Comparison of ENCODE assay signal across 10 cellular contexts in the genomic region with DNA sequence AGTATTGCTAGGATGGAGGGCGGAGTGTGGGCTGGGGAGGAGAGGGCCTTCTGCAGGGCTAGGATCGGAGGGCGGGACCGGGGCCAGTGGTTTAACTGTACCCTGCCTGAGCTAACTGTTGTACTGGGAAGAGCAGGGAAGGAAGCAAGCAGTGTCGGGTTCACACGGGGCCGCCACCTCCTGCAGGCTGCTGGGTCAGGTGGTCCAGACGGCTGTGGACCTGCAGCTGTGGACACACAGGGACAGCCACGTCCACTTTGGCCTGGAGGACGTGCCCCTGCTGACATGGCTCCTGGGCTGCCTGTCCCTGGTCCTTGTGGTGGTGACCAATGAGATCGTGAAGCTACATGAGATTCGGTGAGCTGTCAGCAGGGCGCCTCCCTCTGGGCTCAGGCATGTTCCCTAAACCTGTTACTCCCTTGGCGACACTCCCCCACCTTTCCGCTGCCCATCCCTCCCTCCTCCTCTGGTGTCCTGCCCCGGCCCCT. TPM values are rescaled to one million over a fixed set of nuclear protein-coding genes. Genes with fewer than 3 reads are reported as not detected.
A peak's percentile ranks its signal among the peaks of the same experiment; 100 is the strongest.
DNase-seq lines count a peak whose midpoint lies in the region; ATAC-seq and TF ChIP-seq lines count a peak whose summit lies in the region.
"Had no signal": no experiment of that assay in that cellular context is flagged by ENCODE, and none has a peak within 500 bp of the region (broad histone marks: within the 10 kb centered on the region; RNA-seq: fewer than 3 reads in every experiment).

No MANE protein-coding gene starts in this region.

- H3K4me1 Mint-ChIP-seq in GM23338 (no peaks in the 10 kb centered on the region; the same call in 2 of the 3 replicates), mesothelial cell of epicardium (peaks cover 8% of the 10 kb centered on the region), glutamatergic neuron (ENCODE audit: low read depth, unreplicated experiment) (peaks cover 3% of the 10 kb centered on the region)

- H3K36me3 Mint-ChIP-seq in GM23338 (ENCODE audit: low read depth) = peaks cover 10% of the 10 kb centered on the region; the same call in 2 of the 3 replicates
- peaks cover 5% of the 10 kb centered on the region for H3K36me3 Mint-ChIP-seq in mesothelial cell of epicardium
- H3K36me3 Mint-ChIP-seq in glutamatergic neuron (ENCODE audit: unreplicated experiment) = no peaks in the 10 kb centered on the region

- H3K79me2 ChIP-seq in GM23338 (replicated peaks; ENCODE audit: insufficient read depth) = no peaks in the 10 kb centered on the region

- DNase-seq in GM23338 (ENCODE audit: low spot score) = peak; percentile 47
- peak in 6 of 7 donors; percentile 62 to 84 (median 71) for DNase-seq in adrenal gland
- no peak for DNase-seq in mesothelial cell of epicardium (ENCODE audit: low spot score in 2 of 2, unreplicated experiment in 2 of 2)
- DNase-seq in glutamatergic neuron = no peak
- DNase-seq in NCI-H510A treated with DMSO at 0.1 percent for 48 hours (lab: John Stamatoyannopoulos, UW) = no peak
- DNase-seq: activated T-cell treated with anti-CD3 and anti-CD28 coated beads, Interleukin-2, amount 50 U/mL, for 24 hours; CD4-positive, CD25-positive, alpha-beta regulatory T cell; midbrain; NCI-H2029 had no signal

- H3K36me3 ChIP-seq in GM23338 (ENCODE audit: insufficient read depth) = no peaks in the 10 kb centered on the region
- H3K36me3 ChIP-seq in adrenal gland (replicated peaks in 1 of 2) = peaks cover 0 to 78% of the 10 kb centered on the region in 2 donors

- H3K9me2 ChIP-seq in GM23338 (ENCODE audit: insufficient read depth) = no peaks in the 10 kb centered on the region

- H4K20me1 ChIP-seq in GM23338 (replicated peaks; ENCODE audit: insufficient read depth) = no peaks in the 10 kb centered on the region

- H3K4me3 ChIP-seq in GM23338 (no peak overlapping the region), adrenal gland (no peak overlapping the region)

- no peak overlapping the region for H3K27ac Mint-ChIP-seq in GM23338
- peak overlapping the region; percentile 30 for H3K27ac Mint-ChIP-seq in mesothelial cell of epicardium
- no peak overlapping the region for H3K27ac Mint-ChIP-seq in glutamatergic neuron (ENCODE audit: unreplicated experiment)

- no peak overlapping the region for H3K4me2 ChIP-seq in GM23338

- H3K27me3 ChIP-seq in GM23338 (ENCODE audit: insufficient read depth) (no peaks in the 10 kb centered on the region), adrenal gland (no peaks in the 10 kb centered on the region)

- H3K4me3 Mint-ChIP-seq in GM23338 (no peak overlapping the region), mesothelial cell of epicardium (no peak overlapping the region), glutamatergic neuron (ENCODE audit: unreplicated experiment) (no peak overlapping the region)
- H3K4me3 Mint-ChIP-seq: activated T-cell treated with anti-CD3 and anti-CD28 coated beads, Interleukin-2, amount 50 U/mL, for 24 hours; CD4-positive, CD25-positive, alpha-beta regulatory T cell had no signal

- H3K9me3 Mint-ChIP-seq in GM23338 (no peaks in the 10 kb centered on the region), mesothelial cell of epicardium (no peaks in the 10 kb centered on the region), glutamatergic neuron (ENCODE audit: unreplicated experiment) (peaks cover 7% of the 10 kb centered on the region)
- H3K9me3 Mint-ChIP-seq: activated T-cell treated with anti-CD3 and anti-CD28 coated beads, Interleukin-2, amount 50 U/mL, for 24 hours; CD4-positive, CD25-positive, alpha-beta regulatory T cell had no signal

- TF ChIP-seq CTCF in GM23338 (conservative IDR thresholded peaks at IDR 0.05; ENCODE audit: low read depth in 2 of 2) = peak in 1 of 2 experiments; percentile 47; a peak in 2 of 4 replicates
- peak in 3 of 6 experiments; percentile 5 to 11 (median 11) for TF ChIP-seq CTCF in adrenal gland (IDR thresholded peaks at IDR 0.05)
- no peak for TF ChIP-seq CTCF in mesothelial cell of epicardium (IDR thresholded peaks at IDR 0.05; ENCODE audit: unreplicated experiment)
- no peak for TF ChIP-seq CTCF in glutamatergic neuron (IDR thresholded peaks at IDR 0.05; ENCODE audit: partially characterized antibody, unreplicated experiment)

- H3K9me3 ChIP-seq in adrenal gland (replicated peaks in 1 of 3) = no peaks in the 10 kb centered on the region

- peaks cover 3% of the 10 kb centered on the region for H3K27me3 Mint-ChIP-seq in GM23338 (ENCODE audit: insufficient read depth, low read depth, poor library complexity)
- no peaks in the 10 kb centered on the region for H3K27me3 Mint-ChIP-seq in mesothelial cell of epicardium (ENCODE audit: low read depth)
- peaks cover 2% of the 10 kb centered on the region for H3K27me3 Mint-ChIP-seq in glutamatergic neuron (ENCODE audit: unreplicated experiment)
- H3K27me3 Mint-ChIP-seq: activated T-cell treated with anti-CD3 and anti-CD28 coated beads, Interleukin-2, amount 50 U/mL, for 24 hours; CD4-positive, CD25-positive, alpha-beta regulatory T cell had no signal

- intact Hi-C loops in adrenal gland (cut with DNase I) = no loop called here

- WGBS in adrenal gland, 4 donors = 44 to 51% (median 51%) methylated on average over 8 to 16 of the region's 16 CpGs

- no peak for TF ChIP-seq POLR2A in adrenal gland (IDR thresholded peaks at IDR 0.05)

- H2AFZ ChIP-seq in GM23338 = no peak overlapping the region

- no peaks in the 10 kb centered on the region for H3F3A ChIP-seq in GM23338 (replicated peaks; ENCODE audit: low read depth)

- ATAC-seq in GM23338 (peak; percentile 33), HG02642 (IDR thresholded peaks at IDR 0.05; ENCODE audit: poor library complexity, unreplicated experiment) (no peak)

- H3K4me1 ChIP-seq in GM23338 (ENCODE audit: insufficient read depth) (no peaks in the 10 kb centered on the region), adrenal gland (replicated peaks in 1 of 2) (peaks cover 8 to 26% of the 10 kb centered on the region in 2 donors)

- H3K27ac ChIP-seq in GM23338 (ENCODE audit: low read depth) (0 out of 2 replicates have a peak overlapping the region, but pooled peaks have one; percentile 50), adrenal gland (peak overlapping the region; percentile 16 to 81 (median 39))

TF ChIP-seq in GM23338, 12 proteins besides CTCF, POLR2A, EP300 and RAD21:
- TF ChIP-seq NANOG (IDR thresholded peaks at IDR 0.05; ENCODE audit: borderline replicate concordance) (no peak), POLR2AphosphoS5 (IDR thresholded peaks at IDR 0.05; ENCODE audit: low read depth) (no peak), ZNF114 (CRISPR knock-in tag; IDR thresholded peaks at IDR 0.05) (no peak), EZH2 (IDR thresholded peaks at IDR 0.05; ENCODE audit: low read depth, unreplicated experiment) (no peak), STAT1 (IDR thresholded peaks at IDR 0.05; ENCODE audit: unreplicated experiment) (no peak), CREB1 (CRISPR knock-in tag; IDR thresholded peaks at IDR 0.05; ENCODE audit: low read depth) (no peak)
- TF ChIP-seq, protein P1, sequence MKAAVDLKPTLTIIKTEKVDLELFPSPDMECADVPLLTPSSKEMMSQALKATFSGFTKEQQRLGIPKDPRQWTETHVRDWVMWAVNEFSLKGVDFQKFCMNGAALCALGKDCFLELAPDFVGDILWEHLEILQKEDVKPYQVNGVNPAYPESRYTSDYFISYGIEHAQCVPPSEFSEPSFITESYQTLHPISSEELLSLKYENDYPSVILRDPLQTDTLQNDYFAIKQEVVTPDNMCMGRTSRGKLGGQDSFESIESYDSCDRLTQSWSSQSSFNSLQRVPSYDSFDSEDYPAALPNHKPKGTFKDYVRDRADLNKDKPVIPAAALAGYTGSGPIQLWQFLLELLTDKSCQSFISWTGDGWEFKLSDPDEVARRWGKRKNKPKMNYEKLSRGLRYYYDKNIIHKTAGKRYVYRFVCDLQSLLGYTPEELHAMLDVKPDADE (IDR thresholded peaks at IDR 0.05) = no peak

RNA-seq across cellular contexts. Expression of gene CASKIN2, which starts 16.6 kb away (rescaled TPM):
- total RNA-seq in GM23338 (2014; rRNA removed; shearing (Covaris generic)) = 17.7 and 21.5 TPM in 2 replicates
- polyA plus RNA-seq in GM23338 (2016; fragmentation: Nextera tagmentation; extraction: Ambion mirVana) (4.7 and 4.9 TPM in 2 replicates), adrenal gland (10 to 100 TPM; 10.1 to 43.2 (median 28.3) TPM)
- total RNA-seq in adrenal gland (10 to 100 TPM; 26.6 to 90.8 (median 48.7) TPM), mesothelial cell of epicardium (37.4 to 39.2 TPM (median 37.4 TPM) in 3 replicates), glutamatergic neuron (ENCODE audit: unreplicated experiment) (22.1 TPM)

RNA-seq across cellular contexts. Expression of gene TSEN54, which starts 17.6 kb away (rescaled TPM):
- total RNA-seq in GM23338 (2014; rRNA removed; shearing (Covaris generic)) = 61.9 and 62.5 TPM in 2 replicates
- polyA plus RNA-seq in GM23338 (2016; fragmentation: Nextera tagmentation; extraction: Ambion mirVana) = 45.9 and 48.2 TPM in 2 replicates
- 10 to 100 TPM; 18.6 to 30.3 (median 25.6) TPM for total RNA-seq in adrenal gland
- 10 to 100 TPM; 17.9 to 67.8 (median 56.0) TPM for polyA plus RNA-seq in adrenal gland
- total RNA-seq in mesothelial cell of epicardium = 27.2 to 31.8 TPM (median 31.8 TPM) in 3 replicates
- total RNA-seq in glutamatergic neuron (ENCODE audit: unreplicated experiment) = 26.6 TPM

RNA-seq across cellular contexts. Expression of gene LLGL2, which starts 26.7 kb away (rescaled TPM):
- total RNA-seq in GM23338 (2014; rRNA removed; shearing (Covaris generic)) = 63.9 and 78.5 TPM in 2 replicates
- polyA plus RNA-seq in GM23338 (2016; fragmentation: Nextera tagmentation; extraction: Ambion mirVana) (62.5 and 71.9 TPM in 2 replicates), adrenal gland (10 to 100 TPM in 2 of 3 donors, 1 to 10 TPM in 1; 1.2 to 90.3 (median 51.4) TPM)
- total RNA-seq in adrenal gland (10 to 100 TPM in 7 of 8 donors, 1 to 10 TPM in 1; 9.9 to 40.5 (median 23.8) TPM), mesothelial cell of epicardium (29.8 to 33.1 TPM (median 31.9 TPM) in 3 replicates), glutamatergic neuron (ENCODE audit: unreplicated experiment) (4.8 TPM)

RNA-seq across cellular contexts. Expression of gene TMEM94, which starts 42.3 kb away (rescaled TPM):
- 36.6 and 66.0 TPM in 2 replicates for total RNA-seq in GM23338 (2014; rRNA removed; shearing (Covaris generic))
- polyA plus RNA-seq in GM23338 (2016; fragmentation: Nextera tagmentation; extraction: Ambion mirVana) = 21.9 and 24.0 TPM in 2 replicates
- 100 to 1,000 TPM; 162 to 245 (median 174) TPM for total RNA-seq in adrenal gland
- polyA plus RNA-seq in adrenal gland = 100 to 1,000 TPM; 132 to 186 (median 134) TPM
- 126 to 130 TPM (median 126 TPM) in 3 replicates for total RNA-seq in mesothelial cell of epicardium
- 117 TPM for total RNA-seq in glutamatergic neuron (ENCODE audit: unreplicated experiment)

Comparison
In these comparisons a context has a peak if more than half of its experiments do, and no peak if none do; other contexts are left out.
1. DNase-seq: peak in GM23338 (single experiment) and adrenal gland (6 of 7); none in mesothelial cell of epicardium (0 of 2), glutamatergic neuron (single experiment) and NCI-H510A treated with DMSO at 0.1 percent for 48 hours (single experiment).